ENCODE assay signal across 1 cellular context in the genomic region with DNA sequence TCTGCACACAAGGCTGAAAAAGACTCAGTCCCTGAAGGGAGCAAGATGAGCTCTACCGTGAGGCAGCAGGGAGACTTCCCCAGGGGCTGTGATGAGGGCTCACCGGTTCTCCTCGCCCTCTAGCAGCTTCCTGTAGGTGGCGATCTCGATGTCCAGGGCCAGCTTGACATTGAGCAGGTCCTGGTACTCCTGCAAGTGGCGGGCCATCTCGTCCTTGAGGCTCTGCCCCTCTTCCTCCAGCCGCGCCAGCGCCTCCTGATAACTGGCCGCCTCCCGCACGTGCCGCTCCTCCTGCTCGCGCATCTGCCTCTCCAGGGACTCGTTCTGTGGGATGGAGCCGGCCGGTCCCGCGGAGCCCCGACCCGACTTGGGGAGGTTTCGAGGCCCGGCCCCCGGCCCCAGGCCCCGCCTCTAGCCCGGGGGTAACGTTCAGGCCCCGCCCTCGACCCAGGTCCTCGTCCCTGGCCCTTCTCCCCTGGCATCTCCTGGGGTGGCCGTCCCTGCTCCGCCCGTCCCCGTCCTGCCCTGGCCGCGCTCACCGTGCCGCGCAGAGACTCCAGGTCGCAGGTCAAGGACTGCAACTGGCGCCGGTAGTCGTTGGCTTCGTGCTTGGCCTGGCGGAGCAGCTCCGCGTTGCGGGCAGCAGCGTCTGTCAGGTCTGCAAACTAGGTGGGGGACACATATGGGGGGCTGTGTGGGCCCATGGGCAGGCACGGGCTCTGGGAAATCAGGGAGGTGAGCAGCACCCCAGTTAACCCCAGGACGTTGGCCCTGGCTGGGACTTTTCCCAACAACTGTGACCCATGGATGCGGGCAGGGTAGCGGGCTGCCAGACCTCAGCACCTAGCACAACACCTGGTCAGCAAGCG.
TF ChIP-seq lines count a peak whose summit lies in the region.

No MANE protein-coding gene starts in this region.

TF ChIP-seq in endothelial cell of umbilical vein, 7 proteins besides CTCF, POLR2A, EP300 and RAD21:
- TF ChIP-seq EZH2 (IDR thresholded peaks at IDR 0.05; ENCODE audit: borderline replicate concordance, low read depth, low read length, severe bottlenecking) (no peak), JUN (IDR thresholded peaks at IDR 0.05; ENCODE audit: borderline replicate concordance, insufficient read depth, insufficient read length, low read depth) (no peak), GATA2 (IDR thresholded peaks at IDR 0.05; ENCODE audit: insufficient read depth, insufficient read length, low read depth, low read length) (no peak), FOS (IDR thresholded peaks at IDR 0.05; ENCODE audit: borderline replicate concordance, insufficient read depth, low read length) (no peak)
TF ChIP-seq in endothelial cell of umbilical vein: peak in this region for 0.
